ENCODE assay signal across 4 cellular contexts in the genomic region with DNA sequence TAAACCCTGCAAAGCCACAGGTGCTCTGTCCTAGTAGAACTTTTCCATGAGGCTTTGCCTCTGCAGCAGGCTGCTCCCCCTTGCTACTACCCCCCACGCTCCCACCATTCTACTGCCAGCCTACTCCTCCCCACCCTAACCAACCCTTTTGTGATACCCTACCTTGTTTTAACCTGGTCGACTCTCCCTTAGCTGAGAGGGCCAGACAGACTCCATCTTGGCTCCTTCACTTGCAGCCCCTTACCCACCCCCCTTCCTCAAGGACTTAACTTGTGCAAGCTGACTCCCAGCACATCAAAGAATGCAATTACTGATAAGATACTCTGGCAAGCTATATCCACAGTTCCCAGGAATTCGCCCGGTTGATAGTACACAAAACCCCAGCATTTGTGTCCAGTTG.
DNase-seq lines count a peak whose midpoint lies in the region; ATAC-seq, FAIRE-seq and TF ChIP-seq lines count a peak whose summit lies in the region.
"Not testable (repeated sequence)": the region's sequence is repeated elsewhere in the genome, so short reads cannot be mapped to it uniquely, and the experiment has no call there.

No MANE protein-coding gene starts in this region.

- H3K9me3 ChIP-seq in A549; Caco-2; K562 (replicated peaks; ENCODE audit: control insufficient read depth, insufficient read depth, low read depth, low read length): not testable (repeated sequence)

- H4K20me1 ChIP-seq in K562 (replicated peaks; ENCODE audit: control insufficient read depth, insufficient read depth, low read length) = not testable (repeated sequence)

- not testable (repeated sequence) for H3K36me3 Mint-ChIP-seq in Caco-2 (ENCODE audit: insufficient read depth, unreplicated experiment)

- BruUV-seq in Caco-2 (replicated peaks; lab: Mats Ljungman, UMichigan); K562 (replicated peaks; lab: Mats Ljungman, UMichigan): not testable (repeated sequence)

- peak overlapping the region; percentile 38; the same call in 2 of the 3 replicates for H3K4me2 ChIP-seq in A549
- not testable (repeated sequence) for H3K4me2 ChIP-seq in K562 (ENCODE audit: insufficient read depth, low read length)

- not testable (repeated sequence) for H3K4me3 ChIP-seq in A549; Caco-2 (ENCODE audit: low read depth, low read length); K562

- H3K4me1 Mint-ChIP-seq in Caco-2 (ENCODE audit: low read depth, unreplicated experiment) = peaks cover 29% of the 10 kb centered on the region

- not testable (repeated sequence) for H3K79me2 ChIP-seq in K562 (ENCODE audit: control insufficient read depth, insufficient read depth, low read length)

- TF ChIP-seq RAD21 in A549 (conservative IDR thresholded peaks at IDR 0.05 in 1 of 2, IDR thresholded peaks at IDR 0.05 in 1 of 2); K562 (CRISPR knock-in tag; conservative IDR thresholded peaks at IDR 0.05 in 1 of 2, IDR thresholded peaks at IDR 0.05 in 1 of 2): not testable (repeated sequence)

- POLR2A ChIA-PET in A549 (lab: Yijun Ruan, JAX); Caco-2 (lab: Charles Lee); K562 (lab: Yijun Ruan, JAX): not testable (repeated sequence)

- not testable (repeated sequence) for H3K27me3 Mint-ChIP-seq in Caco-2 (ENCODE audit: insufficient read depth, unreplicated experiment)

- DNase-seq in A549 (ENCODE audit: low read depth in 1 of 2, low spot score in 1 of 2); K562 (ENCODE audit: extremely low read depth in 1 of 4, low spot score in 3 of 4): not testable (repeated sequence)
- DNase-seq in Caco-2 = peak; percentile 15 to 46

- in situ Hi-C loops in K562 (cut with MboI) = not testable (repeated sequence)

- not testable (repeated sequence) for H3K9me1 ChIP-seq in K562 (ENCODE audit: control insufficient read depth, insufficient read depth, low read length)

- not testable (repeated sequence) for H3K9ac ChIP-seq in K562 (ENCODE audit: insufficient read depth in 1 of 2, low read depth in 2 of 2, low read length in 2 of 2)

- WGBS in A549 (ENCODE audit: missing lambda C conversion rate) = 54% methylated on average over 4 of the region's 4 CpGs
- 3% methylated on average over 4 of the region's 4 CpGs for WGBS in K562 (ENCODE audit: insufficient coverage, low coverage, missing lambda C conversion rate)

- peak overlapping the region; percentile 58 for H3K27ac Mint-ChIP-seq in Caco-2 (ENCODE audit: unreplicated experiment)

- not testable (repeated sequence) for TF ChIP-seq EP300 in A549 (IDR thresholded peaks at IDR 0.05); K562 (IDR thresholded peaks at IDR 0.05; ENCODE audit: low read length)

- not testable (repeated sequence) for TF ChIP-seq POLR2A in A549 (IDR thresholded peaks at IDR 0.05; ENCODE audit: low read length); K562 (conservative IDR thresholded peaks at IDR 0.05)

- not testable (repeated sequence) for TF ChIP-seq CTCF in A549 (IDR thresholded peaks at IDR 0.05); Caco-2 (IDR thresholded peaks at IDR 0.05; ENCODE audit: insufficient read depth in 1 of 2, low read depth in 1 of 2, low read length in 1 of 2, severe bottlenecking in 1 of 2, unreplicated experiment in 1 of 2); K562 (IDR thresholded peaks at IDR 0.05 in 2 of 3, conservative IDR thresholded peaks at IDR 0.05 in 1 of 3; ENCODE audit: insufficient read depth in 2 of 3, low read depth in 1 of 3, low read length in 3 of 3)

- H2AFZ ChIP-seq in K562 (ENCODE audit: low read depth, low read length) = not testable (repeated sequence)

- H3K36me3 ChIP-seq in Caco-2 (ENCODE audit: control insufficient read depth, insufficient read depth, low read length); K562 (ENCODE audit: control insufficient read depth, insufficient read depth, low read length): not testable (repeated sequence)

- not testable (repeated sequence) for H3K4me3 Mint-ChIP-seq in Caco-2 (ENCODE audit: unreplicated experiment)

- ATAC-seq in A549, SK-N-SH treated with all-trans-retinoic acid at 6 μM for 48 hours, K562: not testable (repeated sequence)

- not testable (repeated sequence) for H3K27me3 ChIP-seq in Caco-2 (replicated peaks; ENCODE audit: control insufficient read depth, insufficient read depth, low read length); K562 (ENCODE audit: control insufficient read depth in 2 of 2, insufficient read depth in 2 of 2, low read length in 2 of 2)

- CTCF ChIA-PET in A549 (lab: Yijun Ruan, JAX); Caco-2 (lab: Charles Lee); K562 (lab: Yijun Ruan, JAX; ENCODE audit: low intra/inter-chr PET ratio): not testable (repeated sequence)

- H3K9me3 Mint-ChIP-seq in Caco-2 (ENCODE audit: unreplicated experiment) = not testable (repeated sequence)

- FAIRE-seq in A549 (lab: Jason Lieb, UNC); K562 (lab: Jason Lieb, UNC): not testable (repeated sequence)

- not testable (repeated sequence) for H3K27ac ChIP-seq in A549; K562 (ENCODE audit: extremely low read depth, low read depth, low read length)

- intact Hi-C loops in Caco-2 (cut with micrococcal nuclease; ENCODE audit: unreplicated experiment); K562 (cut with micrococcal nuclease): not testable (repeated sequence)

- H3K4me1 ChIP-seq in A549; Caco-2; K562 (replicated peaks in 1 of 2; ENCODE audit: control insufficient read depth in 2 of 2, insufficient read depth in 2 of 2, low read length in 2 of 2): not testable (repeated sequence)

TF ChIP-seq in SK-N-SH treated with all-trans-retinoic acid at 6 μM for 48 hours, 23 proteins besides CTCF, POLR2A, EP300 and RAD21:
- 0 out of 2 replicates have a peak, but pooled peaks have one; percentile 84 for TF ChIP-seq CSDC2 (CRISPR knock-in tag; IDR thresholded peaks at IDR 0.05)

TF ChIP-seq in K562, 482 proteins besides CTCF, POLR2A, EP300 and RAD21:
- TF ChIP-seq PTTG1 (tag; IDR thresholded peaks at IDR 0.05; ENCODE audit: low read depth) = peak; percentile 72
- TF ChIP-seq CBFA2T3 (IDR thresholded peaks at IDR 0.05) = peak; percentile 25; the same call in 1 of the 2 replicates
- TF ChIP-seq CREB3 (tag; conservative IDR thresholded peaks at IDR 0.05; ENCODE audit: low read depth) = 0 out of 2 replicates have a peak, but pooled peaks have one; percentile 79
- TF ChIP-seq ZBTB11 (CRISPR knock-in tag; IDR thresholded peaks at IDR 0.05) = 0 out of 6 replicates have a peak, but pooled peaks of 1 of the 3 experiments have one; percentile 9
- not testable (repeated sequence) for TF ChIP-seq NR4A1 (CRISPR knock-in tag; IDR thresholded peaks at IDR 0.05)
- peak; percentile 92 for TF ChIP-seq NR4A1 (tag; IDR thresholded peaks at IDR 0.05)
- 0 out of 2 replicates have a peak, but pooled peaks have one; percentile 27 for TF ChIP-seq ZNF583 (CRISPR knock-in tag; IDR thresholded peaks at IDR 0.05)
- TF ChIP-seq, protein P1, sequence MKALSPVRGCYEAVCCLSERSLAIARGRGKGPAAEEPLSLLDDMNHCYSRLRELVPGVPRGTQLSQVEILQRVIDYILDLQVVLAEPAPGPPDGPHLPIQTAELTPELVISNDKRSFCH (CRISPR knock-in tag; IDR thresholded peaks at IDR 0.05) = not testable (repeated sequence)
- TF ChIP-seq, protein P1 (tag; IDR thresholded peaks at IDR 0.05) = 0 out of 2 replicates have a peak, but pooled peaks have one; percentile 49
